In genomic region chrX:340641-341423, GRCh38 we compare ENCODE assay signal across 22 cellular contexts. TPM values are rescaled to one million over a fixed set of nuclear protein-coding genes. Genes with fewer than 3 reads are reported as not detected.
A peak's percentile ranks its signal among the peaks of the same experiment; 100 is the strongest.
DNase-seq lines count a peak whose midpoint lies in the region; ATAC-seq and TF ChIP-seq lines count a peak whose summit lies in the region.
"Had no signal": no experiment of that assay in that cellular context is flagged by ENCODE, and none has a peak within 500 bp of the region (broad histone marks: within the 10 kb centered on the region; RNA-seq: fewer than 3 reads in every experiment).

No MANE protein-coding gene starts in this region.

- H3K4me3 ChIP-seq in WERI-Rb-1 (ENCODE audit: low read depth, low read length) (no peak overlapping the region), mucosa of descending colon (no peak overlapping the region)
- H3K4me3 ChIP-seq: neural progenitor cell, psoas muscle, SK-N-MC, skin epidermis, upper lobe of left lung had no signal

- H3K9me3 Mint-ChIP-seq in stimulated activated memory B cell treated with anti-CD40 and anti-IgM and Interleukin-4, amounts not matched to agents 10 μg/mL and 1 μg/mL and 100 μg/mL, for 72 hours, result peaks cover 3% of the 10 kb centered on the region

- H3K4me1 ChIP-seq in mucosa of descending colon (ENCODE audit: low read depth), result no peaks in the 10 kb centered on the region
- H3K4me1 ChIP-seq: neural progenitor cell, psoas muscle, upper lobe of left lung had no signal

- H3K4me3 Mint-ChIP-seq in stimulated activated memory B cell treated with anti-CD40 and anti-IgM and Interleukin-4, amounts not matched to agents 10 μg/mL and 1 μg/mL and 100 μg/mL, for 72 hours, result no peak overlapping the region
- H3K4me3 Mint-ChIP-seq: activated CD8-positive, alpha-beta T cell treated with anti-CD3 and anti-CD28 coated beads, Interleukin-2, amount 10 ng/mL, durations not matched to agents 7 days and 5 days; brain; neural progenitor cell had no signal

- no peak for TF ChIP-seq CTCF in WERI-Rb-1 (IDR thresholded peaks at IDR 0.05; ENCODE audit: low read depth, low read length)
- TF ChIP-seq CTCF in mucosa of descending colon (IDR thresholded peaks at IDR 0.05), result no peak

- no peak overlapping the region for H3K27ac ChIP-seq in WERI-Rb-1
- H3K27ac ChIP-seq: C4-2B, neural progenitor cell, psoas muscle, SK-N-MC, skin epidermis, upper lobe of left lung had no signal

- ATAC-seq in left cardiac atrium (no peak), mucosa of descending colon (no peak)
- peak; percentile 61 for ATAC-seq in stimulated activated memory B cell treated with anti-CD40 and anti-IgM and Interleukin-4, amounts not matched to agents 10 μg/mL and 1 μg/mL and 100 μg/mL, for 72 hours
- ATAC-seq: activated CD8-positive, alpha-beta T cell treated with anti-CD3 and anti-CD28 coated beads, Interleukin-2, amount 10 ng/mL, durations not matched to agents 7 days and 5 days; psoas muscle had no signal

- no peaks in the 10 kb centered on the region for H3K27me3 Mint-ChIP-seq in stimulated activated memory B cell treated with anti-CD40 and anti-IgM and Interleukin-4, amounts not matched to agents 10 μg/mL and 1 μg/mL and 100 μg/mL, for 72 hours

- H3K36me3 ChIP-seq in WERI-Rb-1, result peaks cover 28% of the 10 kb centered on the region
- H3K36me3 ChIP-seq in mucosa of descending colon (ENCODE audit: low read depth), result no peaks in the 10 kb centered on the region
- H3K36me3 ChIP-seq: neural progenitor cell had no signal

- no peak overlapping the region for H3K27ac Mint-ChIP-seq in stimulated activated memory B cell treated with anti-CD40 and anti-IgM and Interleukin-4, amounts not matched to agents 10 μg/mL and 1 μg/mL and 100 μg/mL, for 72 hours
- H3K27ac Mint-ChIP-seq: activated CD8-positive, alpha-beta T cell treated with anti-CD3 and anti-CD28 coated beads, Interleukin-2, amount 10 ng/mL, durations not matched to agents 7 days and 5 days; brain; neural progenitor cell had no signal

- intact Hi-C loops in left cardiac atrium (cut with DNase I), result no loop called here
- intact Hi-C loops in mucosa of descending colon (cut with DNase I, micrococcal nuclease), result no loop called here

- peaks cover 7% of the 10 kb centered on the region for H3K9me3 ChIP-seq in WERI-Rb-1 (ENCODE audit: severe bottlenecking)
- H3K9me3 ChIP-seq in mucosa of descending colon, result no peaks in the 10 kb centered on the region
- H3K9me3 ChIP-seq: psoas muscle, upper lobe of left lung had no signal

- H3K27me3 ChIP-seq in WERI-Rb-1 (ENCODE audit: insufficient read depth, low read depth, severe bottlenecking), result no peaks in the 10 kb centered on the region
- H3K27me3 ChIP-seq: neural progenitor cell, upper lobe of left lung had no signal

- H3K4me1 Mint-ChIP-seq in stimulated activated memory B cell treated with anti-CD40 and anti-IgM and Interleukin-4, amounts not matched to agents 10 μg/mL and 1 μg/mL and 100 μg/mL, for 72 hours, result no peaks in the 10 kb centered on the region
- H3K4me1 Mint-ChIP-seq: brain, neural progenitor cell had no signal

- peaks cover 51% of the 10 kb centered on the region for H3K36me3 Mint-ChIP-seq in stimulated activated memory B cell treated with anti-CD40 and anti-IgM and Interleukin-4, amounts not matched to agents 10 μg/mL and 1 μg/mL and 100 μg/mL, for 72 hours

- peak; percentile 4 for DNase-seq in WERI-Rb-1
- DNase-seq in left cardiac atrium, result peak; percentile 13
- DNase-seq in mucosa of descending colon, result peak in 2 of 3 donors; percentile 15 to 42
- DNase-seq in Ammon's horn (ENCODE audit: low spot score), result no peak
- no peak for DNase-seq in activated effector memory CD4-positive, alpha-beta T cell treated with Interleukin-2 at 50 U/mL for 16 hours
- DNase-seq in HUDEP-2 (lab: John Stamatoyannopoulos, UW; ENCODE audit: unreplicated experiment in 76 of 76), result no peak
- DNase-seq: activated CD8-positive, alpha-beta T cell treated with anti-CD3 and anti-CD28 coated beads, Interleukin-2, amount 10 ng/mL, durations not matched to agents 7 days and 5 days; activated naive CD4-positive, alpha-beta T cell; DMS79 treated with DMSO at 0.1 percent for 48 hours; Kasumi-1; NCI-H1436 treated with DMSO at 0.1 percent for 48 hours; NCI-H2107; NCI-H748 treated with DMSO at 0.1 percent for 48 hours; stimulated activated CD4-positive, alpha-beta T cell treated with anti-CD3 and anti-CD28 coated beads, Interleukin-1b, Interleukin-23, amount 100 ng/mL, for 48 hours had no signal

RNA-seq across cellular contexts. Expression of gene GTPBP6, which starts 22.2 kb away (rescaled TPM):
- 10 to 100 TPM; 48.0 to 55.6 TPM for total RNA-seq in left cardiac atrium
- total RNA-seq in mucosa of descending colon, result 10 to 100 TPM; 49.8 to 55.8 (median 54.1) TPM

RNA-seq across cellular contexts. Expression of gene PPP2R3B, which starts 45.9 kb away (rescaled TPM):
- 100 to 1,000 TPM; 104 to 114 TPM for total RNA-seq in left cardiac atrium
- total RNA-seq in mucosa of descending colon, result 10 to 100 TPM in 2 of 3 donors, 1 to 10 TPM in 1; 9.2 to 11.6 (median 11.2) TPM

RNA-seq across cellular contexts. Expression of gene PLCXD1, which starts 59.7 kb away (rescaled TPM):
- total RNA-seq in left cardiac atrium (10 to 100 TPM in 1 of 2 donors, 1 to 10 TPM in 1; 2.9 to 13.7 TPM), mucosa of descending colon (10 to 100 TPM; 12.6 to 20.7 (median 13.8) TPM)

Comparison
In these comparisons a context has a peak if more than half of its experiments do, and no peak if none do; other contexts are left out.
1. DNase-seq: peak in WERI-Rb-1 (single experiment), left cardiac atrium (single experiment) and mucosa of descending colon (2 of 3); none in Ammon's horn (single experiment), activated effector memory CD4-positive, alpha-beta T cell treated with Interleukin-2 at 50 U/mL for 16 hours (single experiment) and HUDEP-2 (0 of 76).
2. RNA of gene PPP2R3B, which starts 45.9 kb away (total RNA-seq): 104 to 114 TPM in left cardiac atrium; 9.2 to 11.6 TPM in mucosa of descending colon; every median in the first group is over 4 times any median in the second.